Comparison of ENCODE assay signal across 10 cellular contexts in the genomic region with DNA sequence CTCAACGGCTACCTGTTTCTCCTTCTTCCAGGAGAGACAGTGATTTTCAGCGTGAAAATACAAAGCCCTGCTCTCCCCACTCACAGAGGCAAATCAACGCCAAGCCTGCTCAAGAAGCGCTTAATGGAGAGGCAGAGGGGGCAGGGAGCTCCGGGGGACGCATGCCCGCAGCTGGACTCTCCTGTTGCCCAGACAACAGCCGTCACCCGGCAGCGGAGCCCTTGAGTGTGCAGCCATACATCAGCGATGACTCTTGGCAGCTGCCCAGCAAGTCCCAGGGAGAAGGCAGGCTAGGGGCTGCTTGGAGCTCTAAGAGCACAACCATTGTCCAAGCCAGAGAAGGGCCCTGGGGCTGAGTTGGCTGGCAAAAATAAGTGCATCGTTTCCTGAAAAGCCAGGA.
DNase-seq lines count a peak whose midpoint lies in the region; ATAC-seq, FAIRE-seq and TF ChIP-seq lines count a peak whose summit lies in the region.
"Had no signal": no experiment of that assay in that cellular context is flagged by ENCODE, and none has a peak within 500 bp of the region (broad histone marks: within the 10 kb centered on the region; RNA-seq: fewer than 3 reads in every experiment).

No MANE protein-coding gene starts in this region.

- no peak for TF ChIP-seq POLR2A in IMR-90 (IDR thresholded peaks at IDR 0.05; ENCODE audit: low read depth, low read length)
- TF ChIP-seq POLR2A in GM12891 (IDR thresholded peaks at IDR 0.05; ENCODE audit: low read depth, low read length): no peak

- dilution Hi-C loops in IMR-90 (cut with HindIII; ENCODE audit: low sequenced_read_pairs, unreplicated experiment): no loop called here

- no peak overlapping the region for H3K56ac ChIP-seq in IMR-90 (ENCODE audit: extremely low read depth, insufficient read depth, low read length)

- no TSS peak for BruUV-seq in IMR-90 (replicated peaks; lab: Mats Ljungman, UMichigan)

- H3K9me3 ChIP-seq in IMR-90 (ENCODE audit: control insufficient read depth, insufficient read depth, low read length): no peaks in the 10 kb centered on the region

- H3K23ac ChIP-seq in IMR-90 (ENCODE audit: low read depth, low read length): no peak overlapping the region

- H3K27ac Mint-ChIP-seq in endothelial cell (ENCODE audit: unreplicated experiment): no peak overlapping the region
- H3K27ac Mint-ChIP-seq: activated B cell treated with CpG ODN at 0.5 μM for 24 hours had no signal

- no peak overlapping the region for H3K4me3 ChIP-seq in IMR-90 (ENCODE audit: insufficient read depth, low read depth, low read length)

- no peak overlapping the region for H2BK20ac ChIP-seq in IMR-90 (ENCODE audit: low read depth, low read length)

- DNase-seq in IMR-90 (peak; percentile 57), NCI-H748 treated with DMSO at 0.1 percent for 48 hours (lab: John Stamatoyannopoulos, UW) (peak; percentile 87), foreskin melanocyte (peak; percentile 80), retina (peak; percentile 93), GM12891 (ENCODE audit: insufficient read length, low spot score) (no peak), endothelial cell (ENCODE audit: low spot score) (no peak), ureter (ENCODE audit: low spot score) (no peak)
- DNase-seq: activated B cell treated with CpG ODN at 0.5 μM for 24 hours had no signal

- no peak for TF ChIP-seq RAD21 in IMR-90 (IDR thresholded peaks at IDR 0.05; ENCODE audit: low read length)

- H3K27ac ChIP-seq in IMR-90 (ENCODE audit: insufficient read depth, low read length): no peak overlapping the region
- H3K27ac ChIP-seq: epithelial cell of prostate had no signal

- no peak overlapping the region for H3K4ac ChIP-seq in IMR-90 (ENCODE audit: low read depth, low read length)

- H2AK5ac ChIP-seq in IMR-90 (ENCODE audit: low read depth, low read length): no peak overlapping the region

- H3K36me3 ChIP-seq in IMR-90 (ENCODE audit: control insufficient read depth, insufficient read depth, low read length): no peaks in the 10 kb centered on the region

- FAIRE-seq in GM12891 (lab: Jason Lieb, UNC): no peak

- intact Hi-C loops in IMR-90 (cut with micrococcal nuclease): no loop called here

- H2BK120ac ChIP-seq in IMR-90 (ENCODE audit: low read depth, low read length): no peak overlapping the region

- H3K9me3 Mint-ChIP-seq in endothelial cell (ENCODE audit: unreplicated experiment): no peaks in the 10 kb centered on the region
- H3K9me3 Mint-ChIP-seq: activated B cell treated with CpG ODN at 0.5 μM for 24 hours had no signal

- POLR2A ChIA-PET in IMR-90 (lab: Charles Lee; ENCODE audit: unreplicated experiment): no interaction called here

- no peak overlapping the region for H3K9ac ChIP-seq in IMR-90 (ENCODE audit: low read depth, low read length)

- no peak overlapping the region for H3K14ac ChIP-seq in IMR-90 (replicated peaks; ENCODE audit: low read depth, low read length)

- H2AFZ ChIP-seq in IMR-90 (replicated peaks; ENCODE audit: low read length, poor library complexity): no peak overlapping the region

- H3K9me1 ChIP-seq in IMR-90 (ENCODE audit: insufficient read depth, low read length): no peaks in the 10 kb centered on the region

- H3K4me1 Mint-ChIP-seq in endothelial cell (ENCODE audit: unreplicated experiment): no peaks in the 10 kb centered on the region
- H3K4me1 Mint-ChIP-seq: activated B cell treated with CpG ODN at 0.5 μM for 24 hours had no signal

- no peak overlapping the region; the same call in 1 of the 2 replicates for H3K4me2 ChIP-seq in IMR-90 (ENCODE audit: low read depth, low read length)

- no peak overlapping the region for H4K5ac ChIP-seq in IMR-90 (ENCODE audit: low read depth, low read length)

- H3K27me3 Mint-ChIP-seq in endothelial cell (ENCODE audit: unreplicated experiment): peaks cover 9% of the 10 kb centered on the region

- ATAC-seq in IMR-90 (ENCODE audit: low read depth) (peak; percentile 72), HG03378 (IDR thresholded peaks at IDR 0.05; ENCODE audit: unreplicated experiment) (no peak)

- no peaks in the 10 kb centered on the region for H3K4me1 ChIP-seq in IMR-90 (ENCODE audit: control insufficient read depth, insufficient read depth, low read length)

- no peak overlapping the region for H2AK9ac ChIP-seq in IMR-90 (replicated peaks; ENCODE audit: low read depth, low read length, poor library complexity)

- no peak overlapping the region for H3K4me3 Mint-ChIP-seq in endothelial cell (ENCODE audit: unreplicated experiment)
- H3K4me3 Mint-ChIP-seq: activated B cell treated with CpG ODN at 0.5 μM for 24 hours had no signal

- no peaks in the 10 kb centered on the region for H3K36me3 Mint-ChIP-seq in endothelial cell (ENCODE audit: low read depth, unreplicated experiment)

- no peak overlapping the region for H4K8ac ChIP-seq in IMR-90 (ENCODE audit: low read depth in 2 of 2, low read length in 2 of 2)

- TF ChIP-seq CTCF in IMR-90 (conservative IDR thresholded peaks at IDR 0.05; ENCODE audit: low read depth, low read length) (no peak), endothelial cell (IDR thresholded peaks at IDR 0.05; ENCODE audit: unreplicated experiment) (no peak)

- no peak overlapping the region for H2BK15ac ChIP-seq in IMR-90 (ENCODE audit: low read depth, low read length)

- H4K20me1 ChIP-seq in IMR-90 (ENCODE audit: insufficient read depth, low read length): peaks cover 3% of the 10 kb centered on the region; the same call in 1 of the 2 replicates

- H2BK5ac ChIP-seq in IMR-90 (ENCODE audit: low read depth, low read length, poor library complexity, severe bottlenecking): no peak overlapping the region

- in situ Hi-C loops in IMR-90 (cut with MboI; ENCODE audit: low sequenced_read_pairs): no loop called here

- no peak overlapping the region for H3K18ac ChIP-seq in IMR-90 (ENCODE audit: low read depth, low read length)

- H3K27me3 ChIP-seq in IMR-90 (ENCODE audit: control insufficient read depth, insufficient read depth, low read length): peaks cover 74% of the 10 kb centered on the region

- no peaks in the 10 kb centered on the region for H3K79me1 ChIP-seq in IMR-90 (ENCODE audit: low read depth in 1 of 2, low read length in 2 of 2)

- no peak overlapping the region for H4K91ac ChIP-seq in IMR-90 (ENCODE audit: insufficient read depth, low read depth, low read length)

- 40% methylated on average over 1 of the region's 12 CpGs; no CpG with 5 or more reads in 1 of the 2 experiments for WGBS in IMR-90 (ENCODE audit: extremely low coverage in 2 of 2, insufficient read length in 1 of 2), 2 experiments

- CTCF ChIA-PET in IMR-90 (lab: Yijun Ruan, JAX): no interaction called here

TF ChIP-seq in IMR-90, 13 proteins besides CTCF, POLR2A, EP300 and RAD21:
- TF ChIP-seq RFX5 (IDR thresholded peaks at IDR 0.05; ENCODE audit: low read depth, low read length) (no peak), NFE2L2 (IDR thresholded peaks at IDR 0.05; ENCODE audit: low read depth, low read length) (no peak), CHD1 (IDR thresholded peaks at IDR 0.05; ENCODE audit: low read depth, low read length) (no peak)

TF ChIP-seq in GM12891, 5 proteins besides CTCF, POLR2A, EP300 and RAD21:
- no peak for TF ChIP-seq SPI1 (IDR thresholded peaks at IDR 0.05; ENCODE audit: low read depth, low read length)
- no peak for TF ChIP-seq POU2F2 (IDR thresholded peaks at IDR 0.05; ENCODE audit: low read depth, low read length)
- no peak for TF ChIP-seq PAX5 (IDR thresholded peaks at IDR 0.05; ENCODE audit: insufficient read depth, low read length, severe bottlenecking)
- no peak for TF ChIP-seq POLR2AphosphoS5 (IDR thresholded peaks at IDR 0.05; ENCODE audit: low read depth, low read length)
- TF ChIP-seq TAF1 (IDR thresholded peaks at IDR 0.05; ENCODE audit: low read depth, low read length): no peak

Comparison
In these comparisons a context has a peak if more than half of its experiments do, and no peak if none do; other contexts are left out.
1. DNase-seq: peak in IMR-90 (single experiment), NCI-H748 treated with DMSO at 0.1 percent for 48 hours (single experiment), foreskin melanocyte (single experiment) and retina (single experiment); none in GM12891 (single experiment), endothelial cell (single experiment) and ureter (single experiment).